In genomic region chr6:80214436-80215022, GRCh38 we compare ENCODE assay signal across 1 cellular context.
TF ChIP-seq lines count a peak whose summit lies in the region.

No MANE protein-coding gene starts in this region.

TF ChIP-seq in GM23338, 12 proteins besides CTCF, POLR2A, EP300 and RAD21 (continued from another document):
- no peak for TF ChIP-seq ZNF462 (CRISPR knock-in tag; IDR thresholded peaks at IDR 0.05)
